Comparison of ENCODE assay signal across 10 cellular contexts in the genomic region with DNA sequence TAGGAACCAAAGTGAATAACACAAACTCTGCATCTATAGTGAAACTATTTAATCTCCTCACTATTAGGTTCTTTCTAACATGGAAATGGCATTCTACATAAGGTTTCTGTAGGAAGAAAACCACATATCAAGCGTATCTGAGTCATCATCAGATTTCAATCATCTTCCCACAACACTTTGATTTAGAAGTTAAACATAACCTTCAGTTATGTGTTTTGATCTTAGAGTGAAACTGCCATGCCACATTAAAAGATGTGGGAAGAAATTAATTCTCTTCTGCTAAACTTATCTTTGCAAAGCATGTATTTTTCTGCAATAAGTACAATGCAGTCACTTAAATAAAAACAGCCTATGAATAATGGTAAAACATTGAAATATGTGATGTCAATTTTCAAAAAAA. TPM values are rescaled to one million over a fixed set of nuclear protein-coding genes. Genes with fewer than 3 reads are reported as not detected.
DNase-seq lines count a peak whose midpoint lies in the region; ATAC-seq and TF ChIP-seq lines count a peak whose summit lies in the region.
"Had no signal": no experiment of that assay in that cellular context is flagged by ENCODE, and none has a peak within 500 bp of the region (broad histone marks: within the 10 kb centered on the region; RNA-seq: fewer than 3 reads in every experiment).

No MANE protein-coding gene starts in this region.

- DNase-seq in cardiac muscle cell (ENCODE audit: low read depth in 1 of 2, low spot score in 1 of 2) (no peak), Right ventricle myocardium superior (no peak), glomerular visceral epithelial cell (ENCODE audit: extremely low spot score) (peak; percentile 4), transverse colon (no peak), AG20443 (ENCODE audit: low spot score) (no peak)
- no peak for DNase-seq in T-helper 2 cell treated with Interferon-gamma antibody and Interleukin-4, amounts not matched to agents 5 μg/mL and 100 μg/mL, for 36 hours (ENCODE audit: low spot score)
- DNase-seq in activated CD4-positive, CD25-positive, alpha-beta regulatory T cell (lab: John Stamatoyannopoulos, UW): no peak
- DNase-seq: glutamatergic neuron had no signal

- TF ChIP-seq CTCF in cardiac muscle cell (IDR thresholded peaks at IDR 0.05; ENCODE audit: low read depth, low read length) (no peak), transverse colon (IDR thresholded peaks at IDR 0.05) (no peak)

- TF ChIP-seq POLR2A in transverse colon (IDR thresholded peaks at IDR 0.05): no peak

- in situ Hi-C loops in transverse colon (cut with MboI; ENCODE audit: low pct_ligation_motif_present in 1 of 4, low pct_unique_long_range_greater_than_20kb in 1 of 4, low sequenced_read_pairs in 3 of 4): no loop called here

- H3K4me1 ChIP-seq in cardiac muscle cell (ENCODE audit: low read depth) (peaks cover 62% of the 10 kb centered on the region), transverse colon (peaks cover 0 to 20% (median 10%) of the 10 kb centered on the region in 4 donors)

- H3K36me3 ChIP-seq in cardiac muscle cell: peaks cover 9% of the 10 kb centered on the region
- H3K36me3 ChIP-seq in transverse colon: no peaks in the 10 kb centered on the region

- no peaks in the 10 kb centered on the region for H3K9me3 Mint-ChIP-seq in T-helper 2 cell treated with Interferon-gamma antibody and Interleukin-4, amounts not matched to agents 5 μg/mL and 100 μg/mL, for 36 hours

- peaks cover 29% of the 10 kb centered on the region for H3K4me1 Mint-ChIP-seq in T-helper 2 cell treated with Interferon-gamma antibody and Interleukin-4, amounts not matched to agents 5 μg/mL and 100 μg/mL, for 36 hours (ENCODE audit: low read depth)

- no peak overlapping the region for H3K4me3 ChIP-seq in cardiac muscle cell
- no peak overlapping the region for H3K4me3 ChIP-seq in transverse colon
- H3K4me3 ChIP-seq: mucosa of descending colon had no signal

- H3K9me3 ChIP-seq in cardiac muscle cell (ENCODE audit: low read depth) (no peaks in the 10 kb centered on the region), transverse colon (no peaks in the 10 kb centered on the region)
- H3K9me3 ChIP-seq: mucosa of descending colon had no signal

- WGBS in transverse colon (ENCODE audit: low coverage in 1 of 2), 2 donors: 67 to 79% methylated on average over 1 of the region's 1 CpG

- H3K27ac ChIP-seq in cardiac muscle cell (peak overlapping the region; percentile 52), transverse colon (peak overlapping the region; percentile 51 to 75 (median 65))

- intact Hi-C loops in Right ventricle myocardium superior (cut with DNase I) (loop anchor here (5.0 kb wide), 2 partner anchors 41 to 54 kb away; a partner anchor contains a TSS), transverse colon (cut with DNase I; ENCODE audit: low total_unique reads) (no loop called here)

- H3K36me3 Mint-ChIP-seq in T-helper 2 cell treated with Interferon-gamma antibody and Interleukin-4, amounts not matched to agents 5 μg/mL and 100 μg/mL, for 36 hours (ENCODE audit: low read depth): no peaks in the 10 kb centered on the region

- H3K4me3 Mint-ChIP-seq in T-helper 2 cell treated with Interferon-gamma antibody and Interleukin-4, amounts not matched to agents 5 μg/mL and 100 μg/mL, for 36 hours: peak overlapping the region; percentile 24

- H3K27ac Mint-ChIP-seq in T-helper 2 cell treated with Interferon-gamma antibody and Interleukin-4, amounts not matched to agents 5 μg/mL and 100 μg/mL, for 36 hours: peak overlapping the region; percentile 60

- no peak for ATAC-seq in Right ventricle myocardium superior (ENCODE audit: poor library complexity)
- no peak for ATAC-seq in HG02798 (IDR thresholded peaks at IDR 0.05; ENCODE audit: poor library complexity, unreplicated experiment)

- H3K27me3 Mint-ChIP-seq in T-helper 2 cell treated with Interferon-gamma antibody and Interleukin-4, amounts not matched to agents 5 μg/mL and 100 μg/mL, for 36 hours (ENCODE audit: low read depth): peaks cover 23% of the 10 kb centered on the region

- TF ChIP-seq EP300 in transverse colon (IDR thresholded peaks at IDR 0.05; ENCODE audit: low read depth): no peak

- H3K27me3 ChIP-seq in cardiac muscle cell (no peaks in the 10 kb centered on the region), transverse colon (no peaks in the 10 kb centered on the region)

RNA-seq across cellular contexts. Expression of a gene that starts 55.0 kb away (rescaled TPM):
- total RNA-seq in cardiac muscle cell (95.3 and 175 TPM in 2 replicates), Right ventricle myocardium superior (52.3 TPM), transverse colon (10 to 100 TPM; 17.3 to 58.0 (median 23.5) TPM)
- 107 and 137 TPM in 2 replicates for polyA plus RNA-seq in cardiac muscle cell
